15 cellular contexts compared by ENCODE assay signal in the genomic region with DNA sequence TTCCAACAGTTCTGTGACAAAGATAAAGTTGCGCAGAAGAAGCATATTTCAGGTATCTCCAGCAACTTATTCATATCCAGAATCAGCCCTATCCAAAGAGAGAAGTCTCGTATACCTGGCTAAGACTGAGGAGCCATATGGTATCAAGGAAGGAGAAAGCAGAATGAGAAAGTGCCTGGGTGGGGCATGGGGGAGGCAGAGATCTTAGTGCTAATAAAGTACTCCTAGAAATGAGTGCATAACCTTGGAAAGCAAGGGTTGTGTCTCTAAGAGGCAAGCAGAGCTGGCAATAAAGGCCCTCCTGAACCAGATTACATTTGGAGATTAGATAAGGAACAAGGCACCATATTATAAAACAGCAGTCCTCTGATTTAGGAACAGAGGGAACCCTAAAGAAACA.
"Had no signal": no experiment of that assay in that cellular context is flagged by ENCODE, and none has a peak within 500 bp of the region (broad histone marks: within the 10 kb centered on the region; RNA-seq: fewer than 3 reads in every experiment).

No MANE protein-coding gene starts in this region.

- H3K4me3 Mint-ChIP-seq: activated T-cell treated with anti-CD3 and anti-CD28 coated beads, Interleukin-2, amount 50 U/mL, for 72 hours; memory B cell had no signal

- DNase-seq: activated CD4-positive, alpha-beta T cell treated with anti-CD3 and anti-CD28 coated beads, Interleukin-2, amount 50 U/mL, for 4 hours; activated gamma-delta T cell; activated T-cell treated with anti-CD3 and anti-CD28 coated beads, Interleukin-2, amount 50 U/mL, for 72 hours; amniotic stem cell; dermis blood vessel endothelial cell; effector memory CD4-positive, alpha-beta T cell; naive thymus-derived CD8-positive, alpha-beta T cell; pancreas; spleen; stimulated activated CD8-positive, alpha-beta memory T cell treated with anti-CD3 and anti-CD28 coated beads, Interleukin-4, amount 100 ng/mL, for 48 hours; stimulated activated naive CD4-positive, alpha-beta T cell; thyroid gland had no signal

- H3K9me3 ChIP-seq: neutrophil, pancreas, spleen, thyroid gland had no signal

- H3K27ac ChIP-seq: neutrophil, pancreas, spleen, thyroid gland had no signal

- H3K27ac Mint-ChIP-seq: memory B cell had no signal

- H3K27me3 ChIP-seq: neutrophil, pancreas, spleen, thyroid gland had no signal

- ATAC-seq: activated naive CD4-positive, alpha-beta T cell treated with anti-CD3 and anti-CD28 coated beads, Interleukin-2, amount 50 U/mL, for 72 hours; activated T-cell treated with anti-CD3 and anti-CD28 coated beads, Interleukin-2, amount 50 U/mL, for 72 hours; naive thymus-derived CD8-positive, alpha-beta T cell had no signal

- H3K36me3 ChIP-seq: neutrophil, pancreas, spleen, thyroid gland had no signal

- H3K4me3 ChIP-seq: pancreas, spleen, thyroid gland had no signal

- H3K9me3 Mint-ChIP-seq: activated naive CD4-positive, alpha-beta T cell treated with anti-CD3 and anti-CD28 coated beads, Interleukin-2, amount 50 U/mL, for 72 hours; activated T-cell treated with anti-CD3 and anti-CD28 coated beads, Interleukin-2, amount 50 U/mL, for 72 hours; memory B cell; naive thymus-derived CD8-positive, alpha-beta T cell had no signal

- H3K27me3 Mint-ChIP-seq: memory B cell; naive thymus-derived CD8-positive, alpha-beta T cell had no signal
